In the genomic region with DNA sequence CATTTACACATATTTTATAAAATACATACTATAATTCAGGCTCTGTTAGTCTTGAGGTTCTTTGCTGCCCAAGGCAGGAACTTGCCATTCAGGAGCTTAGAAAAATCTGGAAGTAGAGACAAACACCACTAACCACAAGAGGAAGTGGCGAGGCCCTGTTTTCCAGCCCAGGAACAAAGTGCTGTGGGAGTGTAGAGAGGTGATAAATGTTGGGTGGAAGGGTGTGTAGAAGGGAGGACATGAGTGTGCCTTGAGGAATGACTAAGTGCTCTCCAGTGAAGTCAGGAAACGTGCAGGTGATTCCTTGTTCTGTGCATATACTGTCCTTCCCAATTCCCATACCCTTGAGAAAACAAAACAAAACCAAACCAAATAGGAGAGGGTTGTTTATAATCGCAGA, we compare ENCODE assay signal across 9 cellular contexts.
A peak's percentile ranks its signal among the peaks of the same experiment; 100 is the strongest.
DNase-seq lines count a peak whose midpoint lies in the region; ATAC-seq and TF ChIP-seq lines count a peak whose summit lies in the region.
"Had no signal": no experiment of that assay in that cellular context is flagged by ENCODE, and none has a peak within 500 bp of the region (broad histone marks: within the 10 kb centered on the region; RNA-seq: fewer than 3 reads in every experiment).

No MANE protein-coding gene starts in this region.

- peaks cover 6 to 35% (median 19%) of the 10 kb centered on the region in 4 donors for H3K9me3 ChIP-seq in upper lobe of left lung

- H3K27ac ChIP-seq in upper lobe of left lung: peak overlapping the region in 2 of 4 donors; percentile 20 to 50

- DNase-seq in Jurkat, Clone E6-1 (ENCODE audit: low read depth, low spot score): peak; percentile 31
- DNase-seq in amniotic epithelial cell (ENCODE audit: low read depth) (peak; percentile 73), kidney glomerular epithelial cell (lab: John Stamatoyannopoulos, UW) (peak; percentile 56), upper lobe of left lung (peak in 1 of 2 donors; percentile 52), NCI-H1417 (lab: John Stamatoyannopoulos, UW) (no peak), omental fat pad (ENCODE audit: low spot score) (no peak)
- no peak for DNase-seq in activated T-cell treated with anti-CD3 and anti-CD28 coated beads, Interleukin-2, amount 50 U/mL, for 48 hours
- DNase-seq: activated CD4-positive, alpha-beta T cell treated with anti-CD3 and anti-CD28 coated beads, Interleukin-2, amount 50 U/mL, for 4 hours; NCI-H2171 treated with DMSO at 0.1 percent for 48 hours had no signal

- WGBS in upper lobe of left lung, 2 donors: 24 to 36% methylated on average over 3 of the region's 3 CpGs

- ATAC-seq in upper lobe of left lung (ENCODE audit: low FRiP score in 2 of 2): peak; percentile 71 to 73
- ATAC-seq in omental fat pad (ENCODE audit: low FRiP score): no peak

- H3K4me1 ChIP-seq in upper lobe of left lung: peaks cover 4 to 10% (median 8%) of the 10 kb centered on the region in 4 donors

- no peak for TF ChIP-seq POLR2A in upper lobe of left lung (IDR thresholded peaks at IDR 0.05)

- TF ChIP-seq CTCF in upper lobe of left lung (IDR thresholded peaks at IDR 0.05) (no peak), omental fat pad (IDR thresholded peaks at IDR 0.05) (no peak)

- no peaks in the 10 kb centered on the region for H3K36me3 ChIP-seq in upper lobe of left lung

- no peak for TF ChIP-seq EP300 in upper lobe of left lung (IDR thresholded peaks at IDR 0.05)

- H3K4me3 ChIP-seq in Jurkat, Clone E6-1 (ENCODE audit: low read length): no peak overlapping the region
- H3K4me3 ChIP-seq in upper lobe of left lung: no peak overlapping the region

- H3K27me3 ChIP-seq in upper lobe of left lung: peaks cover 0 to 3% (median 0%) of the 10 kb centered on the region in 4 donors

Comparison
In these comparisons a context has a peak if more than half of its experiments do, and no peak if none do; other contexts are left out.
1. DNase-seq: peak in Jurkat, Clone E6-1 (single experiment), amniotic epithelial cell (single experiment) and kidney glomerular epithelial cell (single experiment); none in activated T-cell treated with anti-CD3 and anti-CD28 coated beads, Interleukin-2, amount 50 U/mL, for 48 hours (0 of 2), NCI-H1417 (0 of 3) and omental fat pad (single experiment).